Comparison of ENCODE assay signal across 8 cellular contexts in genomic region chr16:2905241-2905987, GRCh38. TPM values are rescaled to one million over a fixed set of nuclear protein-coding genes. Genes with fewer than 3 reads are reported as not detected.
A peak's percentile ranks its signal among the peaks of the same experiment; 100 is the strongest.
DNase-seq lines count a peak whose midpoint lies in the region; ATAC-seq, FAIRE-seq and TF ChIP-seq lines count a peak whose summit lies in the region.

No MANE protein-coding gene starts in this region.

- H3K27ac ChIP-seq in A549: peak overlapping the region; percentile 93 to 98

- H3K4me3 Mint-ChIP-seq in immature natural killer cell: peak overlapping the region; percentile 88 to 96 (median 93)

- H3K4me3 ChIP-seq in A549 (peak overlapping the region; percentile 80), WI38 (ENCODE audit: low read depth, low read length) (peak overlapping the region; percentile 78), cardiac fibroblast (replicated peaks in 1 of 2; ENCODE audit: low read depth in 2 of 2, low read length in 2 of 2) (peak overlapping the region; percentile 76 to 80)

- CTCF ChIA-PET in A549 (lab: Yijun Ruan, JAX): interaction anchor here (0.6 to 5.3 kb wide), 10 partner anchors 10 to 137 kb away, joined by 3 to 44 read pairs (median 6); partner anchors contain the start of gene FLYWCH2

- TF ChIP-seq POLR2A in A549 (IDR thresholded peaks at IDR 0.05; ENCODE audit: low read length): peak; percentile 100

- no peaks in the 10 kb centered on the region for H3K36me3 Mint-ChIP-seq in immature natural killer cell

- peak overlapping the region; percentile 91 for H3K4me2 ChIP-seq in A549

- TF ChIP-seq EP300 in A549 (IDR thresholded peaks at IDR 0.05): 0 out of 5 replicates have a peak, but pooled peaks of 1 of the 2 experiments have one; percentile 20

- DNase-seq in A549 (ENCODE audit: low read depth in 1 of 2, low spot score in 1 of 2): peak; percentile 98 to 100
- DNase-seq in NCI-H2171 treated with DMSO at 0.1 percent for 48 hours (lab: John Stamatoyannopoulos, UW): peak; percentile 98
- DNase-seq in cardiac fibroblast (ENCODE audit: low read depth in 2 of 2): peak; percentile 100
- DNase-seq in immature natural killer cell: peak; percentile 92 to 94 (median 93)
- peak; percentile 98 for DNase-seq in smooth muscle cell of the brain vasculature (ENCODE audit: low read depth, low spot score)

- TF ChIP-seq CTCF in A549 (IDR thresholded peaks at IDR 0.05) (no peak), WI38 (IDR thresholded peaks at IDR 0.05; ENCODE audit: low read depth, low read length) (no peak), cardiac fibroblast (IDR thresholded peaks at IDR 0.05; ENCODE audit: low read depth, low read length) (no peak)

- H3K27me3 Mint-ChIP-seq in immature natural killer cell (ENCODE audit: low read depth in 3 of 3): peaks cover 0 to 11% (median 4%) of the 10 kb centered on the region in 3 donors

- no peak for TF ChIP-seq RAD21 in A549 (conservative IDR thresholded peaks at IDR 0.05 in 1 of 2, IDR thresholded peaks at IDR 0.05 in 1 of 2)

- H3K4me1 Mint-ChIP-seq in immature natural killer cell: peaks cover 32 to 33% of the 10 kb centered on the region in 2 donors

- H3K27ac Mint-ChIP-seq in immature natural killer cell: peak overlapping the region; percentile 70 to 91 (median 89)

- peaks cover 16% of the 10 kb centered on the region for H3K4me1 ChIP-seq in A549

- peak; percentile 7 for FAIRE-seq in A549 (lab: Jason Lieb, UNC)

- H3K9me3 Mint-ChIP-seq in immature natural killer cell: no peaks in the 10 kb centered on the region

- POLR2A ChIA-PET in A549 (lab: Yijun Ruan, JAX): interaction anchor here (0.5 to 1.5 kb wide), 27 partner anchors 9 to 571 kb away, joined by 3 to 62 read pairs (median 4); partner anchors contain the start of genes FLYWCH2, KCTD5, SRRM2 and TNFRSF12A

- no peaks in the 10 kb centered on the region for H3K9me3 ChIP-seq in A549

- ATAC-seq in A549: peak; percentile 79 to 88
- peak; percentile 57 for ATAC-seq in GM18861 (IDR thresholded peaks at IDR 0.05; ENCODE audit: unreplicated experiment)
- ATAC-seq in HG03095 (IDR thresholded peaks at IDR 0.05; ENCODE audit: unreplicated experiment): peak; percentile 69

- 8% methylated on average over 7 of the region's 51 CpGs for WGBS in A549 (ENCODE audit: missing lambda C conversion rate)

TF ChIP-seq in A549, 52 proteins besides CTCF, POLR2A, EP300 and RAD21 (continues in another document):
- TF ChIP-seq TP53 (CRISPR knock-in tag; IDR thresholded peaks at IDR 0.05) (no peak), BHLHE40 (IDR thresholded peaks at IDR 0.05; ENCODE audit: low read depth, low read length) (no peak), CEBPB (IDR thresholded peaks at IDR 0.05) (no peak), E2F6 (IDR thresholded peaks at IDR 0.05; ENCODE audit: borderline replicate concordance, low read depth) (no peak; the same call in 1 of the 2 replicates), ZNF302 (CRISPR knock-in tag; IDR thresholded peaks at IDR 0.05) (no peak), KDM5A (IDR thresholded peaks at IDR 0.05) (no peak), TFCP2L1 (CRISPR knock-in tag; IDR thresholded peaks at IDR 0.05) (peak; percentile 71; the same call in 1 of the 2 replicates), CBX8 (IDR thresholded peaks at IDR 0.05) (no peak), HOXA7 (CRISPR knock-in tag; IDR thresholded peaks at IDR 0.05) (no peak), RCOR1 (IDR thresholded peaks at IDR 0.05; ENCODE audit: low read depth, low read length) (no peak), ZC3H11A (IDR thresholded peaks at IDR 0.05) (no peak), FOSB (CRISPR knock-in tag; IDR thresholded peaks at IDR 0.05) (no peak), MYC (IDR thresholded peaks at IDR 0.05; ENCODE audit: borderline replicate concordance, low read length) (no peak), HEYL (CRISPR knock-in tag; IDR thresholded peaks at IDR 0.05) (no peak), BCL3 (IDR thresholded peaks at IDR 0.05) (peak; percentile 98), REST (IDR thresholded peaks at IDR 0.05) (0 out of 2 replicates have a peak, but pooled peaks have one; percentile 36), ZFP36 (IDR thresholded peaks at IDR 0.05; ENCODE audit: borderline replicate concordance, partially characterized antibody) (no peak), JUN (IDR thresholded peaks at IDR 0.05) (peak; percentile 83 to 98; a peak in 4 of 5 replicates), NR3C1 (IDR thresholded peaks at IDR 0.05) (no peak), ZSCAN20 (CRISPR knock-in tag; IDR thresholded peaks at IDR 0.05) (no peak), CHD2 (IDR thresholded peaks at IDR 0.05; ENCODE audit: low read length, partially characterized antibody) (no peak), NFE2L2 (conservative IDR thresholded peaks at IDR 0.05; ENCODE audit: low read length) (no peak)

RNA-seq across cellular contexts. Expression of gene FLYWCH1, which starts 6.3 kb away (rescaled TPM):
- polyA plus RNA-seq in A549 (2011; rRNA removed): 9.3 and 10.6 TPM in 2 replicates
- polyA plus RNA-seq in A549 (2012; cell fraction: cytosol; rRNA removed): 25.4 and 33.8 TPM in 2 replicates
- 108 and 114 TPM in 2 replicates for polyA plus RNA-seq in A549 (2012; cell fraction: nucleus; rRNA removed)
- 20.5 to 22.5 TPM (median 22.3 TPM) in 3 replicates for polyA plus RNA-seq in A549 (2017; fragmentation: RNase III; extraction: RNeasy Plus Mini Kit Qiagen cat#74134 plus additional on column Dnase treatment)
- 6.8 and 12.8 TPM in 2 replicates for polyA minus RNA-seq in A549 (2011; rRNA and poly(A)+ RNA removed)
- 10 to 100 TPM in 1 of 3 donors, 1 to 10 TPM in 2; 2.5 to 16.1 (median 4.8) TPM for polyA plus RNA-seq in immature natural killer cell

RNA-seq across cellular contexts. Expression of gene FLYWCH2, which starts 22.4 kb away (rescaled TPM):
- 22.7 and 23.2 TPM in 2 replicates for polyA plus RNA-seq in A549 (2011; rRNA removed)
- polyA plus RNA-seq in A549 (2012; cell fraction: cytosol; rRNA removed): 67.8 and 89.3 TPM in 2 replicates
- polyA plus RNA-seq in A549 (2012; cell fraction: nucleus; rRNA removed): 52.7 and 59.0 TPM in 2 replicates
- 40.1 to 42.1 TPM (median 41.2 TPM) in 3 replicates for polyA plus RNA-seq in A549 (2017; fragmentation: RNase III; extraction: RNeasy Plus Mini Kit Qiagen cat#74134 plus additional on column Dnase treatment)
- polyA minus RNA-seq in A549 (2011; rRNA and poly(A)+ RNA removed): 6.4 and 7.4 TPM in 2 replicates
- 10 to 100 TPM; 15.9 to 24.5 (median 18.3) TPM for polyA plus RNA-seq in immature natural killer cell

RNA-seq across cellular contexts. Expression of gene PRSS22, which starts 47.4 kb away (rescaled TPM):
- polyA plus RNA-seq in A549 (2011; rRNA removed) (not detected in 2 replicates), A549 (2017; fragmentation: RNase III; extraction: RNeasy Plus Mini Kit Qiagen cat#74134 plus additional on column Dnase treatment) (0.10 to 0.33 TPM in 2 of 3 replicates, not detected in the other), immature natural killer cell (under 1 TPM in 2 of 3 donors, not detected in 1; 0.23 to 0.40 TPM)
- polyA plus RNA-seq in A549 (2012; cell fraction: cytosol; rRNA removed): 0.08 and 0.12 TPM in 2 replicates
- 0.18 and 0.45 TPM in 2 replicates for polyA plus RNA-seq in A549 (2012; cell fraction: nucleus; rRNA removed)
- polyA minus RNA-seq in A549 (2011; rRNA and poly(A)+ RNA removed): not detected in 2 replicates

RNA-seq across cellular contexts. Expression of gene KREMEN2, which starts 58.7 kb away (rescaled TPM):
- polyA plus RNA-seq in A549 (2011; rRNA removed) (0.28 and 0.35 TPM in 2 replicates), A549 (2017; fragmentation: RNase III; extraction: RNeasy Plus Mini Kit Qiagen cat#74134 plus additional on column Dnase treatment) (1.4 to 1.6 TPM (median 1.5 TPM) in 3 replicates), immature natural killer cell (not detected)
- 1.9 and 3.0 TPM in 2 replicates for polyA plus RNA-seq in A549 (2012; cell fraction: cytosol; rRNA removed)
- polyA plus RNA-seq in A549 (2012; cell fraction: nucleus; rRNA removed): 7.3 and 11.0 TPM in 2 replicates
- 0.15 TPM in 1 of 2 replicates, not detected in the other for polyA minus RNA-seq in A549 (2011; rRNA and poly(A)+ RNA removed)

Comparison
In these comparisons a context has a peak if more than half of its experiments do, and no peak if none do; other contexts are left out.
1. Peak in every context shown above with its lines: DNase-seq, ATAC-seq, H3K4me3 ChIP-seq and H3K27ac ChIP-seq.